14 cellular contexts compared by ENCODE assay signal in the genomic region with DNA sequence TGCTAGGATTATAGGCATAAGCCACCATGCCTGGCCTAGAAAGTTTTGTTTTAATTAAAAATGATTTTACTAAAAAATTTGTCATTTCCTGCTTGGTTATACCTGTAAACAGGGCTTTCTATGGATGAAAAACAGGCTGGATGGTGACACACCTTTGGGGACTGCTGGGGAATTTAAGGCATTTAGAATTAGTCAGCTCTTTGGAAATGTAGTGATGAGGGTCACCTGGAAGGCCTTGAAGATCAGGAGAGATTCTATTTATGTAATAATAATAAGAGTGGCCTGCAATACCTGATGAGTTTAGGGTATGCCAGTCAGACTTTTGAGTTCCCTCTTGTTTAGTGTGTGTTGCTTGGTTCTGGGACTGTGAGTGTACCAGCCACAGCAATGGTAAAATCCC. TPM values are rescaled to one million over a fixed set of nuclear protein-coding genes. Genes with fewer than 3 reads are reported as not detected.
DNase-seq lines count a peak whose midpoint lies in the region; ATAC-seq and TF ChIP-seq lines count a peak whose summit lies in the region.
"Had no signal": no experiment of that assay in that cellular context is flagged by ENCODE, and none has a peak within 500 bp of the region (broad histone marks: within the 10 kb centered on the region; RNA-seq: fewer than 3 reads in every experiment).

No MANE protein-coding gene starts in this region.

- H3K4ac ChIP-seq in trophoblast cell (ENCODE audit: low read depth, low read length) = no peak overlapping the region

- no peaks in the 10 kb centered on the region for H3K9me3 ChIP-seq in HCT116 (ENCODE audit: control insufficient read depth in 1 of 2, insufficient read depth in 1 of 2, low read depth in 1 of 2, low read length in 2 of 2)
- no peaks in the 10 kb centered on the region for H3K9me3 ChIP-seq in RWPE2 (ENCODE audit: severe bottlenecking)
- peaks cover 2% of the 10 kb centered on the region for H3K9me3 ChIP-seq in trophoblast cell (ENCODE audit: insufficient read depth, low read depth, low read length)
- no peaks in the 10 kb centered on the region for H3K9me3 ChIP-seq in OCI-LY7 (ENCODE audit: low read length)
- H3K9me3 ChIP-seq: BE2C had no signal

- POLR2A ChIA-PET in HCT116 (lab: Charles Lee) = no interaction called here
- POLR2A ChIA-PET in OCI-LY7 (lab: Charles Lee) = no interaction called here

- no peak overlapping the region for H3K23ac ChIP-seq in trophoblast cell (ENCODE audit: low read length)

- RAD21 ChIA-PET in HCT116 (lab: Charles Lee; ENCODE audit: low non-redundant PET in 1 of 2, low total read pairs in 2 of 2, uncharacterized antibody in 2 of 2, unreplicated experiment in 2 of 2) = no interaction called here

- H4K91ac ChIP-seq in trophoblast cell (ENCODE audit: low read depth, low read length) = peak overlapping the region; percentile 62

- peaks cover 0 to 10% of the 10 kb centered on the region in 2 experiments; a peak in 1 of 4 replicates for H3K4me1 ChIP-seq in HCT116 (ENCODE audit: control insufficient read depth in 1 of 2, insufficient read depth in 2 of 2, low read length in 2 of 2)
- H3K4me1 ChIP-seq in RWPE2 (ENCODE audit: insufficient read depth, poor library complexity, severe bottlenecking) = peaks cover 9% of the 10 kb centered on the region
- peaks cover 6% of the 10 kb centered on the region for H3K4me1 ChIP-seq in foreskin keratinocyte
- peaks cover 0 to 2% of the 10 kb centered on the region in 2 experiments for H3K4me1 ChIP-seq in trophoblast cell (ENCODE audit: control insufficient read depth in 1 of 2, insufficient read depth in 2 of 2, low read length in 2 of 2)
- no peaks in the 10 kb centered on the region for H3K4me1 ChIP-seq in OCI-LY7 (ENCODE audit: insufficient read depth, low read length, poor library complexity, severe bottlenecking)
- H3K4me1 ChIP-seq: BE2C had no signal

- H3K18ac ChIP-seq in trophoblast cell (ENCODE audit: low read length) = no peak overlapping the region

- H3K9me2 ChIP-seq in HCT116 (ENCODE audit: insufficient read depth) (no peaks in the 10 kb centered on the region), OCI-LY7 (ENCODE audit: insufficient read depth, low read length) (no peaks in the 10 kb centered on the region)

- CTCF ChIA-PET in HCT116 (lab: Charles Lee) (no interaction called here), OCI-LY7 (lab: Charles Lee; ENCODE audit: unreplicated experiment) (no interaction called here)

- H3K4me2 ChIP-seq in HCT116 (ENCODE audit: low read length) (no peak overlapping the region; the same call in 1 of the 2 replicates), trophoblast cell (ENCODE audit: low read length) (no peak overlapping the region), OCI-LY7 (ENCODE audit: low read length) (no peak overlapping the region)

- no peak for TF ChIP-seq POLR2A in HCT116 (IDR thresholded peaks at IDR 0.05; ENCODE audit: borderline replicate concordance, extremely low read depth, insufficient read depth, insufficient read length)

- DNase-seq in HCT116 (ENCODE audit: low read depth, low spot score) = no peak
- no peak for DNase-seq in RWPE2 (ENCODE audit: low spot score)
- peak; percentile 36 to 71 for DNase-seq in foreskin keratinocyte
- peak; percentile 51 to 71 for DNase-seq in trophoblast cell
- no peak for DNase-seq in OCI-LY7 (ENCODE audit: low spot score)
- no peak for DNase-seq in ACHN
- DNase-seq in NCI-H1436 treated with DMSO at 0.1 percent for 48 hours (lab: John Stamatoyannopoulos, UW) = no peak
- DNase-seq: BE2C; CD4-positive, alpha-beta memory T cell; DMS79; GM23248; H7 had no signal

- H3K36me3 ChIP-seq in HCT116 (ENCODE audit: control insufficient read depth in 1 of 2, insufficient read depth in 2 of 2, low read length in 2 of 2) (peaks cover 0 to 6% of the 10 kb centered on the region in 2 experiments; a peak in 3 of 4 replicates), RWPE2 (ENCODE audit: low read depth) (peaks cover 66% of the 10 kb centered on the region), trophoblast cell (ENCODE audit: control insufficient read depth in 1 of 2, insufficient read depth in 2 of 2, low read length in 2 of 2) (peaks cover 8 to 28% of the 10 kb centered on the region in 2 experiments), OCI-LY7 (ENCODE audit: insufficient read depth, low read length) (peaks cover 99% of the 10 kb centered on the region)
- H3K36me3 ChIP-seq: BE2C had no signal

- in situ Hi-C loops in ACHN (cut with HindIII; ENCODE audit: low pct_ligation_motif_present, low pct_unique_long_range_greater_than_20kb, low sequenced_read_pairs) = no loop called here

- H2BK120ac ChIP-seq in trophoblast cell (ENCODE audit: insufficient read depth, low read length, poor library complexity) = no peak overlapping the region

- H2AK5ac ChIP-seq in trophoblast cell (ENCODE audit: low read length) = no peak overlapping the region

- intact Hi-C loops in HCT116 (cut with micrococcal nuclease) = no loop called here
- intact Hi-C loops in OCI-LY7 (cut with micrococcal nuclease; ENCODE audit: unreplicated experiment) = no loop called here

- no peak overlapping the region for H3K14ac ChIP-seq in trophoblast cell (ENCODE audit: low read length)

- H4K12ac ChIP-seq in trophoblast cell (ENCODE audit: low read depth, low read length) = no peak overlapping the region

- ATAC-seq in HCT116 (peak; percentile 55; the same call in 1 of the 2 replicates), RWPE2 (ENCODE audit: low read depth) (peak; percentile 82), foreskin keratinocyte (peak; percentile 59)
- ATAC-seq: GM12878 had no signal

- H3K27me3 ChIP-seq in HCT116 (ENCODE audit: insufficient read depth, low read length) (no peaks in the 10 kb centered on the region), RWPE2 (ENCODE audit: insufficient read depth, poor library complexity, severe bottlenecking) (no peaks in the 10 kb centered on the region), foreskin keratinocyte (no peaks in the 10 kb centered on the region), trophoblast cell (ENCODE audit: insufficient read depth, low read length) (no peaks in the 10 kb centered on the region)
- H3K27me3 ChIP-seq: BE2C had no signal

- H3K4me3 ChIP-seq in HCT116 (replicated peaks in 1 of 2; ENCODE audit: low read depth in 1 of 2, low read length in 2 of 2) (no peak overlapping the region), RWPE2 (ENCODE audit: severe bottlenecking) (no peak overlapping the region), trophoblast cell (ENCODE audit: low read depth, low read length) (no peak overlapping the region), OCI-LY7 (ENCODE audit: low read depth, low read length, poor library complexity, severe bottlenecking) (no peak overlapping the region)
- H3K4me3 ChIP-seq: GM12878, GM23248 had no signal

- no peak overlapping the region for H4K8ac ChIP-seq in trophoblast cell (ENCODE audit: low read depth, low read length)

- H2BK12ac ChIP-seq in trophoblast cell (ENCODE audit: low read length) = no peak overlapping the region

- BruUV-seq in HCT116 (replicated peaks; lab: Mats Ljungman, UMichigan) = no TSS peak
- no TSS peak for BruUV-seq in OCI-LY7 (replicated peaks; lab: Mats Ljungman, UMichigan)

- H3K27ac ChIP-seq in HCT116 (ENCODE audit: low read depth, low read length) = no peak overlapping the region
- H3K27ac ChIP-seq in RWPE2 (ENCODE audit: poor library complexity, severe bottlenecking) = peak overlapping the region; percentile 61
- peak overlapping the region; percentile 36 for H3K27ac ChIP-seq in foreskin keratinocyte
- peak overlapping the region; percentile 16 for H3K27ac ChIP-seq in trophoblast cell (ENCODE audit: low read depth, low read length)
- H3K27ac ChIP-seq in OCI-LY7 (ENCODE audit: low read depth, low read length, poor library complexity, severe bottlenecking) = no peak overlapping the region
- H3K27ac ChIP-seq: C4-2B, GM23248 had no signal

- H4K20me1 ChIP-seq in HCT116 (ENCODE audit: insufficient read depth) (no peaks in the 10 kb centered on the region), OCI-LY7 (ENCODE audit: insufficient read depth, low read length) (no peaks in the 10 kb centered on the region)

- TF ChIP-seq CTCF in HCT116 (IDR thresholded peaks at IDR 0.05 in 2 of 3, conservative IDR thresholded peaks at IDR 0.05 in 1 of 3; ENCODE audit: borderline replicate concordance in 1 of 3, insufficient read depth in 1 of 3, low read depth in 2 of 3, low read length in 2 of 3) (no peak), RWPE2 (IDR thresholded peaks at IDR 0.05; ENCODE audit: poor library complexity, severe bottlenecking) (no peak), foreskin keratinocyte (conservative IDR thresholded peaks at IDR 0.05) (no peak), OCI-LY7 (conservative IDR thresholded peaks at IDR 0.05; ENCODE audit: low read length) (no peak)

- no peak overlapping the region for H2AFZ ChIP-seq in HCT116 (ENCODE audit: low read depth, low read length, poor library complexity, severe bottlenecking)
- H2AFZ ChIP-seq in trophoblast cell (ENCODE audit: insufficient read depth, low read length, poor library complexity) = no peak overlapping the region
- no peak overlapping the region for H2AFZ ChIP-seq in OCI-LY7 (ENCODE audit: low read length)
- H2AFZ ChIP-seq: GM23248 had no signal

- TF ChIP-seq RAD21 in HCT116 (IDR thresholded peaks at IDR 0.05; ENCODE audit: low read depth) = no peak

- peak overlapping the region; percentile 49 for H2BK5ac ChIP-seq in trophoblast cell (ENCODE audit: low read depth, low read length, poor library complexity)

- H3K79me2 ChIP-seq in HCT116 (ENCODE audit: insufficient read depth, low read length) (no peaks in the 10 kb centered on the region), trophoblast cell (ENCODE audit: control insufficient read depth, insufficient read depth, low read length, poor library complexity) (no peaks in the 10 kb centered on the region), OCI-LY7 (ENCODE audit: insufficient read depth, low read depth, low read length) (no peaks in the 10 kb centered on the region)

- H3K9ac ChIP-seq in HCT116 (ENCODE audit: low read length) = no peak overlapping the region
- H3K9ac ChIP-seq in trophoblast cell (ENCODE audit: low read length) = no peak overlapping the region
- H3K9ac ChIP-seq: GM23248 had no signal

- H3K79me1 ChIP-seq in trophoblast cell (ENCODE audit: low read length) = no peaks in the 10 kb centered on the region

TF ChIP-seq in HCT116, 20 proteins besides CTCF, POLR2A, EP300 and RAD21 (continues in another document):
- no peak for TF ChIP-seq EZH2 (IDR thresholded peaks at IDR 0.05)
- TF ChIP-seq SIN3A (IDR thresholded peaks at IDR 0.05; ENCODE audit: low read depth) = no peak
- TF ChIP-seq, protein P1, sequence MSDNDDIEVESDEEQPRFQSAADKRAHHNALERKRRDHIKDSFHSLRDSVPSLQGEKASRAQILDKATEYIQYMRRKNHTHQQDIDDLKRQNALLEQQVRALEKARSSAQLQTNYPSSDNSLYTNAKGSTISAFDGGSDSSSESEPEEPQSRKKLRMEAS (IDR thresholded peaks at IDR 0.05) = no peak

RNA-seq across cellular contexts. Expression of a gene that starts 51.1 kb away (rescaled TPM):
- total RNA-seq in HCT116 (2021; ENCODE audit: unreplicated experiment) = 66.2 TPM
- 38.3 and 43.2 TPM in 2 replicates for polyA plus RNA-seq in HCT116 (2012)
- 54.2 and 59.3 TPM in 2 replicates for total RNA-seq in foreskin keratinocyte
- polyA plus RNA-seq in foreskin keratinocyte = 30.3 and 33.8 TPM in 2 replicates
- polyA plus RNA-seq in trophoblast cell (2013) = 151 and 171 TPM in 2 replicates
- total RNA-seq in OCI-LY7 (2014; rRNA removed; shearing (Covaris generic)) = 78.5 and 80.2 TPM in 2 replicates
- 96.0 and 112 TPM in 2 replicates for total RNA-seq in OCI-LY7 (2022)

Comparison
In these comparisons a context has a peak if more than half of its experiments do, and no peak if none do; other contexts are left out.
1. DNase-seq: peak in foreskin keratinocyte (2 of 2) and trophoblast cell (2 of 2); none in HCT116 (single experiment), RWPE2 (single experiment), OCI-LY7 (single experiment), ACHN (single experiment) and NCI-H1436 treated with DMSO at 0.1 percent for 48 hours (single experiment).
2. H3K27ac ChIP-seq: peak in RWPE2 (single experiment), foreskin keratinocyte (single experiment) and trophoblast cell (single experiment); none in HCT116 (single experiment) and OCI-LY7 (single experiment).
3. Peak in every context shown above with its lines, with median percentiles within 50 percentile points of each other: ATAC-seq.